Comparison of ENCODE assay signal across 13 cellular contexts in the genomic region with DNA sequence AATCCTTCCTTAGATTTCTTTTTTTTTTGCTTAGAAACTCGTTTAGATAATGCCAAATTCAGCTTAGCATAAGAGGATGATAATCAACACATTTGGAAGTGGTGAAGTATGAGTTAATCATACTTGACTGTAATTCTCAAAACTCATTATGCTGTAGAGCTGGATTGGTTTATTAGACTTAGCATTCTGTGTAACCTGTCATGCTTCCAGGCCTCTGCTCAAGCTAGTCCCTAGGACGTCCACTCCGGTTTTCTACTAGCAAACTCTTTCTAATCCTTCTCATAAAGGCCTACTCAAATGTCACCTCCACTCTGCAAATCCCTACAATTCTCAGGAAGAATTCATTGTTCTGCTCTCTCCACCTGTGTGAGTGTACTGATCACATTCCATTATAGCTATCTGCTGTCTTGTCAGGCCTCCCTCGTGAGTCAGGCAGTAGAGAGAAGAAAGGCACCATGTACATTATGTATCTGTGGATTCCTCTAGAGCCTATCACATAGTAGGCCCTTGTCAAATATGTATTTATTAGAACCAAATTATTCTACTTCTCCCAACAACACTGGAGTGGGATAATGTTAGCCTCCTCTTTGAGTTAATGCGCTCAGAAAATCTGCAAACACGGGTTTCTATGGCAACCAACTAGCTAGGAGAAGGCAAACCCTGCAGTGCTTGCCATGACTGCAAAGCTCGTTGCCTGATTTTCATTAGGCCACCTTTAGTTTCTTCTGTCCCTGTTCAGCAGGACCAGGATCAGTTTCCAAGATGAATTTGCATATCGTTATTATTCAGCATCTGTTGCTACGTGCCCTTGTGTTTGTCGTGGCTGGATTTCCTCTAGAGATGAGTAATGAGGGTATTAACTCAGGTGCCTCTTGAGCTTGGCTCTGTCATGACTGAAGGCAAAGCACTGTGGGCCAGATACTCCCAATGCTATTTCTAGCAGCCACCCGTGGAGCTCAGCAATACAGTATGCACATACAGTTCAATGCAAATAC. TPM values are rescaled to one million over a fixed set of nuclear protein-coding genes. Genes with fewer than 3 reads are reported as not detected.
A peak's percentile ranks its signal among the peaks of the same experiment; 100 is the strongest.
DNase-seq lines count a peak whose midpoint lies in the region; ATAC-seq and TF ChIP-seq lines count a peak whose summit lies in the region.
"Had no signal": no experiment of that assay in that cellular context is flagged by ENCODE, and none has a peak within 500 bp of the region (broad histone marks: within the 10 kb centered on the region; RNA-seq: fewer than 3 reads in every experiment).

No MANE protein-coding gene starts in this region.

- no peaks in the 10 kb centered on the region for H3K36me3 Mint-ChIP-seq in CD4-positive, alpha-beta memory T cell

- no peak for TF ChIP-seq CTCF in epithelial cell of esophagus (IDR thresholded peaks at IDR 0.05; ENCODE audit: insufficient read depth, low read depth, low read length, missing control alignments)

- CTCF ChIA-PET in CD4-positive, alpha-beta memory T cell (lab: Charles Lee; ENCODE audit: partially characterized antibody): no interaction called here

- DNase-seq in G401 (ENCODE audit: low spot score) (peak; percentile 35), NCI-H2196 (lab: John Stamatoyannopoulos, UW; ENCODE audit: unreplicated experiment) (peak; percentile 42), epithelial cell of esophagus (ENCODE audit: low read depth) (peak; percentile 78), T-helper 9 cell (no peak), cerebellum (ENCODE audit: low spot score) (no peak), cortex of kidney (lab: John Stamatoyannopoulos, UW) (no peak)
- DNase-seq in CD4-positive, alpha-beta memory T cell: no peak
- DNase-seq: activated CD8-positive, alpha-beta memory T cell treated with anti-CD3 and anti-CD28 coated beads, Interleukin-2, amount 50 U/mL, for 4 hours; cerebellar nuclear complex; heart left ventricle; SW 1271 had no signal

- H3K27ac ChIP-seq in CD4-positive, alpha-beta memory T cell (ENCODE audit: low read depth, low read length): no peak overlapping the region
- H3K27ac ChIP-seq: BLaER1, heart left ventricle had no signal

- H3K4me1 ChIP-seq in CD4-positive, alpha-beta memory T cell (ENCODE audit: insufficient read depth, low read length): no peaks in the 10 kb centered on the region
- H3K4me1 ChIP-seq: BLaER1 had no signal

- H3K9me3 Mint-ChIP-seq in CD4-positive, alpha-beta memory T cell: peaks cover 0 to 2% (median 0%) of the 10 kb centered on the region in 8 donors

- in situ Hi-C loops in G401 (cut with HindIII; ENCODE audit: low sequenced_read_pairs): no loop called here

- no peaks in the 10 kb centered on the region for H3K4me1 Mint-ChIP-seq in CD4-positive, alpha-beta memory T cell

- no peak overlapping the region for H3K4me3 Mint-ChIP-seq in CD4-positive, alpha-beta memory T cell

- H3K27ac Mint-ChIP-seq in CD4-positive, alpha-beta memory T cell: no peak overlapping the region

- no peaks in the 10 kb centered on the region for H3K27me3 ChIP-seq in CD4-positive, alpha-beta memory T cell (ENCODE audit: insufficient read depth, low read length)
- H3K27me3 ChIP-seq: BLaER1, heart left ventricle had no signal

- no peak overlapping the region for H3K4me3 ChIP-seq in epithelial cell of esophagus (ENCODE audit: low read length)
- no peak overlapping the region for H3K4me3 ChIP-seq in CD4-positive, alpha-beta memory T cell (ENCODE audit: low read length in 2 of 2)
- H3K4me3 ChIP-seq: BLaER1, heart left ventricle had no signal

- intact Hi-C loops in CD4-positive, alpha-beta memory T cell (cut with micrococcal nuclease): no loop called here

- ATAC-seq in HG03103 (IDR thresholded peaks at IDR 0.05; ENCODE audit: low read depth, unreplicated experiment): peak; percentile 62

- POLR2A ChIA-PET in CD4-positive, alpha-beta memory T cell (lab: Charles Lee; ENCODE audit: partially characterized antibody): no interaction called here

- H3K36me3 ChIP-seq in CD4-positive, alpha-beta memory T cell (ENCODE audit: insufficient read depth, low read length): no peaks in the 10 kb centered on the region
- H3K36me3 ChIP-seq: BLaER1, heart left ventricle had no signal

- H3K27me3 Mint-ChIP-seq in CD4-positive, alpha-beta memory T cell: peaks cover 0 to 2% of the 10 kb centered on the region in 2 donors

- no peaks in the 10 kb centered on the region for H3K9me3 ChIP-seq in CD4-positive, alpha-beta memory T cell (ENCODE audit: control insufficient read depth in 1 of 2, low read length in 2 of 2)
- H3K9me3 ChIP-seq: BLaER1, heart left ventricle had no signal

RNA-seq across cellular contexts. Expression of a gene that starts 30.7 kb away (rescaled TPM):
- not detected in 2 replicates for total RNA-seq in G401 (2014; rRNA removed; shearing (Covaris generic))
- not detected for total RNA-seq in CD4-positive, alpha-beta memory T cell
- not detected for polyA plus RNA-seq in CD4-positive, alpha-beta memory T cell
- 0.27 TPM for total RNA-seq in cerebellum
- total RNA-seq: heart left ventricle had no signal
- polyA plus RNA-seq: heart left ventricle had no signal

Comparison
In these comparisons a context has a peak if more than half of its experiments do, and no peak if none do; other contexts are left out.
1. DNase-seq: peak in G401 (single experiment), NCI-H2196 (single experiment) and epithelial cell of esophagus (single experiment); none in T-helper 9 cell (single experiment), CD4-positive, alpha-beta memory T cell (0 of 5), cerebellum (single experiment) and cortex of kidney (single experiment).